Comparison of ENCODE assay signal across 10 cellular contexts in the genomic region with DNA sequence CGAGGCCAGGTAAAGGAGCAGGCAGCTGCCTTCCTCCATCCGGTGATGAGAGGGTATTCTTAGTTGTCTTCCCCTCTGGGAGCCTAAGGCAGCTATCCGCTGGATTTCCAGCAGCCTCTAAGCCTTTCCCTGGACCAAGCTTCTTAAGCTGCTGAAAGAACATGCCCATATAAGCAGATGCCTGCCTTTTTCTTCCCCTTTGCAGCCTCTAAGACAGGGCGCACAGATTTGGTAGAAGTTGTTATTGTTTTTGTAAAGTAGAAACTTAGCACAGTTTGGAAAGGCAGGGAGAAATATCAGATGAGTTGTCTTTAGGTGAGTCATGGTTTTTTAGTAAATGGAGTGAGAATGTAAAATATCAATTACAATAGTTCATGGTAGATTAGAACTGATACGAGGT.
DNase-seq lines count a peak whose midpoint lies in the region; ATAC-seq lines count a peak whose summit lies in the region.
"Had no signal": no experiment of that assay in that cellular context is flagged by ENCODE, and none has a peak within 500 bp of the region (broad histone marks: within the 10 kb centered on the region; RNA-seq: fewer than 3 reads in every experiment).

No MANE protein-coding gene starts in this region.

- no peaks in the 10 kb centered on the region for H4K20me1 ChIP-seq in GM23248 (ENCODE audit: insufficient read depth)

- DNase-seq in GM23248 (peak; percentile 19), NOMO-1 treated with DMSO at 0.1 percent for 48 hours (lab: John Stamatoyannopoulos, UW; ENCODE audit: unreplicated experiment) (no peak), DMS53 (lab: John Stamatoyannopoulos, UW) (no peak), NCI-H226 (no peak)
- DNase-seq in stimulated activated CD4-positive, alpha-beta T cell treated with anti-CD3 and anti-CD28 coated beads, Interleukin-1b, Interleukin-23, amount 100 ng/mL, for 48 hours, result no peak
- DNase-seq: NCI-H345, ovary had no signal

- H3K4me1 ChIP-seq in GM23248 (ENCODE audit: insufficient read depth), result 0 out of 2 replicates have a peak, but pooled peaks cover 4% of the 10 kb centered on the region
- H3K4me1 ChIP-seq in muscle layer of duodenum (ENCODE audit: control insufficient read depth in 1 of 2, insufficient read depth in 2 of 2, low read length in 2 of 2), result peaks cover 0 to 9% of the 10 kb centered on the region in 2 donors

- H3K9me2 ChIP-seq in GM23248 (ENCODE audit: insufficient read depth), result no peaks in the 10 kb centered on the region

- H3K9ac ChIP-seq in GM23248, result no peak overlapping the region

- no peaks in the 10 kb centered on the region for H3K27me3 ChIP-seq in GM23248 (replicated peaks; ENCODE audit: insufficient read depth)
- no peaks in the 10 kb centered on the region for H3K27me3 ChIP-seq in muscle layer of duodenum (ENCODE audit: low read depth, low read length)
- H3K27me3 ChIP-seq: ovary had no signal

- H3K4me3 ChIP-seq in GM23248, result no peak overlapping the region
- H3K4me3 ChIP-seq in muscle layer of duodenum (ENCODE audit: low read depth in 1 of 2, low read length in 2 of 2), result no peak overlapping the region
- H3K4me3 ChIP-seq: ovary had no signal

- H3K36me3 ChIP-seq in GM23248 (ENCODE audit: low read depth), result peaks cover 16% of the 10 kb centered on the region
- H3K36me3 ChIP-seq in muscle layer of duodenum (ENCODE audit: control insufficient read depth in 1 of 2, insufficient read depth in 2 of 2, low read length in 2 of 2), result peaks cover 7 to 15% of the 10 kb centered on the region in 2 donors
- H3K36me3 ChIP-seq: ovary had no signal

- H3K4me2 ChIP-seq in GM23248 (ENCODE audit: unreplicated experiment), result no peak overlapping the region

- no peaks in the 10 kb centered on the region for H3K79me2 ChIP-seq in GM23248 (ENCODE audit: insufficient read depth)

- H3K9me3 ChIP-seq in GM23248 (ENCODE audit: low read depth), result no peaks in the 10 kb centered on the region
- H3K9me3 ChIP-seq in muscle layer of duodenum (ENCODE audit: control insufficient read depth in 1 of 2, low read length in 2 of 2), result no peaks in the 10 kb centered on the region
- H3K9me3 ChIP-seq: ovary had no signal

- ATAC-seq in GM18867 (IDR thresholded peaks at IDR 0.05; ENCODE audit: unreplicated experiment) (peak; percentile 42), HG03571 (IDR thresholded peaks at IDR 0.05; ENCODE audit: unreplicated experiment) (peak; percentile 35)

- H2AFZ ChIP-seq in GM23248, result no peak overlapping the region

- H3F3A ChIP-seq in GM23248 (ENCODE audit: insufficient read depth), result no peaks in the 10 kb centered on the region

- WGBS in GM23248 (ENCODE audit: low coverage in 1 of 2, low lambda C conversion rate in 2 of 2, missing lambda C conversion rate in 2 of 2), 2 experiments, result 97 to 99% methylated on average over 5 of the region's 5 CpGs

- in situ Hi-C loops in GM23248 (cut with MboI), result no loop called here

- H3K27ac ChIP-seq in GM23248 (no peak overlapping the region), muscle layer of duodenum (ENCODE audit: low read length) (peak overlapping the region; percentile 46)
- H3K27ac ChIP-seq: ovary had no signal
